In the genomic region with DNA sequence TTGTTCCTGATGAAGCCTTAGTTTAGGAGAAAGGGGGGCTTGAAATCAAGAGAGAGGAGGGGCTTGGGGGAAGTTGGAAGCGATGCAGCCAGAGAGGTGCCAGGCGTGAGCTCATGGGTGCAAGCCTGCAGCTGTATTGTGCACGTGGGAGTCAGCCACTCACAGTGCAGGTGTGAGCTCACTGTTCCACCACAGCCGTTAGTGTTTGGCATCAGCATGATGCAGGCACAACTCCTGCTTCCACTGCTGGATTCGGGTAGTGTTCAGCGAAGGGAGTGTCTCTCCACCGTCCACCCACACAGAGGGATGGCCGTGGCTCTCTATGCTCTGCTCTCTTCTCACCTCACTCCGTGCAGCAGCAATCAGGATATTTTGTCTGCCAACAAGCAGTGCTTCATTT, we compare ENCODE assay signal across 14 cellular contexts.
DNase-seq lines count a peak whose midpoint lies in the region; ATAC-seq and TF ChIP-seq lines count a peak whose summit lies in the region.
"Had no signal": no experiment of that assay in that cellular context is flagged by ENCODE, and none has a peak within 500 bp of the region (broad histone marks: within the 10 kb centered on the region; RNA-seq: fewer than 3 reads in every experiment).

No MANE protein-coding gene starts in this region.

- H3K9me3 Mint-ChIP-seq in CD8-positive, alpha-beta T cell, result no peaks in the 10 kb centered on the region
- no peaks in the 10 kb centered on the region for H3K9me3 Mint-ChIP-seq in T-cell

- DNase-seq in CD8-positive, alpha-beta T cell, result peak in 4 of 7 experiments; percentile 26 to 76 (median 44)
- peak in 13 of 34 experiments; percentile 19 to 54 (median 30) for DNase-seq in T-cell
- DNase-seq in caudate nucleus (lab: John Stamatoyannopoulos, UW), result peak in 34 of 61 donors; percentile 18 to 80 (median 42)
- no peak for DNase-seq in omental fat pad (ENCODE audit: low spot score)
- DNase-seq in mesenteric fat pad (ENCODE audit: low spot score), result no peak
- DNase-seq in effector CD8-positive, alpha-beta T cell (lab: John Stamatoyannopoulos, UW), result no peak
- no peak for DNase-seq in foreskin fibroblast
- DNase-seq: aorta, Caco-2, NCI-H1417 treated with DMSO at 0.1 percent for 48 hours, NCI-H526 treated with DMSO at 0.1 percent for 48 hours, SJCRH30 had no signal

- peak overlapping the region; percentile 91 for H3K27ac Mint-ChIP-seq in CD8-positive, alpha-beta T cell
- peak overlapping the region; percentile 93 to 95 for H3K27ac Mint-ChIP-seq in T-cell

- H3K36me3 Mint-ChIP-seq in CD8-positive, alpha-beta T cell, result peaks cover 12% of the 10 kb centered on the region
- H3K36me3 Mint-ChIP-seq in T-cell, result peaks cover 13% of the 10 kb centered on the region

- peaks cover 90% of the 10 kb centered on the region for H3K4me1 ChIP-seq in CD8-positive, alpha-beta T cell (ENCODE audit: insufficient read depth, low read length)
- H3K4me1 ChIP-seq: Caco-2 had no signal

- peak overlapping the region; percentile 9 for H3K4me3 ChIP-seq in CD8-positive, alpha-beta T cell (ENCODE audit: low read depth, low read length)
- no peak overlapping the region for H3K4me3 ChIP-seq in foreskin fibroblast (ENCODE audit: low read depth in 1 of 2, low read length in 2 of 2)
- H3K4me3 ChIP-seq: SJCRH30, smooth muscle cell had no signal

- H3K27ac ChIP-seq in CD8-positive, alpha-beta T cell (ENCODE audit: low read depth, low read length), result peak overlapping the region; percentile 45
- peak overlapping the region; percentile 49 for H3K27ac ChIP-seq in caudate nucleus (ENCODE audit: low read depth, low read length)
- H3K27ac ChIP-seq: SJCRH30 had no signal

- H3K27me3 ChIP-seq in CD8-positive, alpha-beta T cell (ENCODE audit: insufficient read depth, low read length), result no peaks in the 10 kb centered on the region
- H3K27me3 ChIP-seq: SJCRH30 had no signal

- H3K4me1 Mint-ChIP-seq in CD8-positive, alpha-beta T cell (ENCODE audit: low read depth), result peaks cover 84% of the 10 kb centered on the region
- peaks cover 81 to 87% (median 82%) of the 10 kb centered on the region in 3 donors for H3K4me1 Mint-ChIP-seq in T-cell

- peak overlapping the region; percentile 59 for H3K4me3 Mint-ChIP-seq in CD8-positive, alpha-beta T cell
- peak overlapping the region in 2 of 3 donors; percentile 46 to 72 for H3K4me3 Mint-ChIP-seq in T-cell

- H3K36me3 ChIP-seq in CD8-positive, alpha-beta T cell (ENCODE audit: insufficient read depth, low read length), result no peaks in the 10 kb centered on the region

- POLR2A ChIA-PET in CD8-positive, alpha-beta T cell (lab: Charles Lee), result interaction anchor here (0.8 to 3.8 kb wide), 4 partner anchors 10 to 24 kb away, joined by 3 to 17 read pairs (median 8); no protein-coding TSS in a partner anchor
- POLR2A ChIA-PET in T-cell (lab: Charles Lee), result interaction anchor here (0.5 to 0.6 kb wide), 2 partner anchors 210 to 316 kb away, joined by 3 read pairs; no protein-coding TSS in a partner anchor

- CTCF ChIA-PET in CD8-positive, alpha-beta T cell (lab: Charles Lee), result interaction anchor here (1.1 to 11.6 kb wide), 8 partner anchors 10 to 385 kb away, joined by 3 to 104 read pairs (median 8); a partner anchor contains a TSS
- CTCF ChIA-PET in T-cell (lab: Charles Lee), result interaction anchor here (0.5 to 1.5 kb wide), 5 partner anchors 9 to 404 kb away, joined by 3 to 6 read pairs (median 3); no protein-coding TSS in a partner anchor

- intact Hi-C loops in CD8-positive, alpha-beta T cell (cut with DNase I, micrococcal nuclease), result loop anchor here in 1 of 2 experiments (10.0 kb wide), 1 partner anchor 705 kb away; no protein-coding TSS in a partner anchor

- peak; percentile 77 for ATAC-seq in CD8-positive, alpha-beta T cell
- ATAC-seq in T-cell (replicated peaks in 1 of 4), result peak; percentile 59 to 72 (median 63)
- peak; percentile 37 for ATAC-seq in omental fat pad (ENCODE audit: low FRiP score)
- no peak for ATAC-seq in GM18873 (IDR thresholded peaks at IDR 0.05; ENCODE audit: low FRiP score, unreplicated experiment)

- TF ChIP-seq CTCF in CD8-positive, alpha-beta T cell (IDR thresholded peaks at IDR 0.05), result no peak
- no peak for TF ChIP-seq CTCF in omental fat pad (IDR thresholded peaks at IDR 0.05)
- no peak for TF ChIP-seq CTCF in foreskin fibroblast (IDR thresholded peaks at IDR 0.05; ENCODE audit: low read depth, low read length)

- H3K27me3 Mint-ChIP-seq in CD8-positive, alpha-beta T cell (ENCODE audit: low read depth), result no peaks in the 10 kb centered on the region
- H3K27me3 Mint-ChIP-seq in T-cell, result no peaks in the 10 kb centered on the region

- no peaks in the 10 kb centered on the region for H3K9me3 ChIP-seq in CD8-positive, alpha-beta T cell (ENCODE audit: low read length)
- H3K9me3 ChIP-seq: Caco-2 had no signal

Comparison
In these comparisons a context has a peak if more than half of its experiments do, and no peak if none do; other contexts are left out.
1. DNase-seq: peak in CD8-positive, alpha-beta T cell (4 of 7) and caudate nucleus (34 of 61); none in omental fat pad (single experiment), mesenteric fat pad (single experiment), effector CD8-positive, alpha-beta T cell (single experiment) and foreskin fibroblast (0 of 2).